In genomic region chr11:67295846-67296245, GRCh38 we compare ENCODE assay signal across 23 cellular contexts. TPM values are rescaled to one million over a fixed set of nuclear protein-coding genes. Genes with fewer than 3 reads are reported as not detected.
A peak's percentile ranks its signal among the peaks of the same experiment; 100 is the strongest.
DNase-seq lines count a peak whose midpoint lies in the region; ATAC-seq, FAIRE-seq and TF ChIP-seq lines count a peak whose summit lies in the region.
"Had no signal": no experiment of that assay in that cellular context is flagged by ENCODE, and none has a peak within 500 bp of the region (broad histone marks: within the 10 kb centered on the region; RNA-seq: fewer than 3 reads in every experiment).

No MANE protein-coding gene starts in this region.

- peaks cover 80% of the 10 kb centered on the region for H3K36me3 Mint-ChIP-seq in activated CD8-positive, alpha-beta memory T cell treated with anti-CD3 and anti-CD28 coated beads, Interleukin-2, amount 10 ng/mL, durations not matched to agents 7 days and 5 days
- peaks cover 6% of the 10 kb centered on the region for H3K36me3 Mint-ChIP-seq in T-helper 17 cell (ENCODE audit: low read depth)

- H3K9me3 ChIP-seq in T-helper 17 cell (ENCODE audit: control insufficient read depth, low read length, poor library complexity, severe bottlenecking) (peaks cover 6% of the 10 kb centered on the region), pancreas (no peaks in the 10 kb centered on the region)

- CTCF ChIA-PET in activated CD8-positive, alpha-beta memory T cell treated with anti-CD3 and anti-CD28 coated beads, Interleukin-2, amount 10 ng/mL, durations not matched to agents 7 days and 5 days (lab: Charles Lee): interaction anchor here (2.2 to 15.2 kb wide), 2 partner anchors 22 to 25 kb away, joined by 8 to 137 read pairs; partner anchors contain the start of gene GRK2

- H3K27ac ChIP-seq in pancreas: no peak overlapping the region
- H3K27ac ChIP-seq: SK-N-MC had no signal

- 83 to 97% methylated on average over 1 of the region's 1 CpG for WGBS in pancreas, 2 donors

- no peak for TF ChIP-seq CTCF in pancreas (IDR thresholded peaks at IDR 0.05)

- H3K36me3 ChIP-seq in pancreas: peaks cover 0 to 7% (median 0%) of the 10 kb centered on the region in 3 donors

- H3K27me3 Mint-ChIP-seq in activated CD8-positive, alpha-beta memory T cell treated with anti-CD3 and anti-CD28 coated beads, Interleukin-2, amount 10 ng/mL, durations not matched to agents 7 days and 5 days: no peaks in the 10 kb centered on the region
- no peaks in the 10 kb centered on the region for H3K27me3 Mint-ChIP-seq in T-helper 17 cell
- H3K27me3 Mint-ChIP-seq: T-cell had no signal

- no peak for ATAC-seq in activated CD8-positive, alpha-beta memory T cell treated with anti-CD3 and anti-CD28 coated beads, Interleukin-2, amount 10 ng/mL, durations not matched to agents 7 days and 5 days
- ATAC-seq in T-helper 17 cell (no peak), GM19328 (IDR thresholded peaks at IDR 0.05; ENCODE audit: unreplicated experiment) (no peak), pancreas (no peak)
- ATAC-seq: T-cell had no signal

- no peak overlapping the region for H3K4me3 Mint-ChIP-seq in activated CD8-positive, alpha-beta memory T cell treated with anti-CD3 and anti-CD28 coated beads, Interleukin-2, amount 10 ng/mL, durations not matched to agents 7 days and 5 days
- H3K4me3 Mint-ChIP-seq in T-helper 17 cell: no peak overlapping the region
- H3K4me3 Mint-ChIP-seq: CD14-positive monocyte, HFFc6 had no signal

- DNase-seq in activated CD8-positive, alpha-beta memory T cell treated with anti-CD3 and anti-CD28 coated beads, Interleukin-2, amount 10 ng/mL, durations not matched to agents 7 days and 5 days: no peak
- no peak for DNase-seq in activated CD8-positive, alpha-beta memory T cell treated with anti-CD3 and anti-CD28 coated beads, Interleukin-2, amount 50 U/mL, for 48 hours
- DNase-seq in HT-29 (ENCODE audit: low spot score) (peak; percentile 44), T-helper 17 cell (no peak), fibroblast of peridontal ligament (ENCODE audit: extremely low read depth) (peak; percentile 35), cerebellar cortex (ENCODE audit: low spot score) (no peak), pancreas (no peak)
- DNase-seq: Calu3, DMS79 treated with DMSO at 0.1 percent for 48 hours, GDM1, HFFc6, KBM-7, NCI-H2107, NCI-H446 treated with DMSO at 0.1 percent for 48 hours, Right ventricle myocardium superior, T-cell had no signal

- no peak overlapping the region for H3K4me3 ChIP-seq in pancreas
- H3K4me3 ChIP-seq: SK-N-MC had no signal

- H3K4me1 Mint-ChIP-seq in activated CD8-positive, alpha-beta memory T cell treated with anti-CD3 and anti-CD28 coated beads, Interleukin-2, amount 10 ng/mL, durations not matched to agents 7 days and 5 days: peaks cover 35% of the 10 kb centered on the region
- peaks cover 34% of the 10 kb centered on the region for H3K4me1 Mint-ChIP-seq in T-helper 17 cell

- peak overlapping the region; percentile 15 for H3K27ac Mint-ChIP-seq in activated CD8-positive, alpha-beta memory T cell treated with anti-CD3 and anti-CD28 coated beads, Interleukin-2, amount 10 ng/mL, durations not matched to agents 7 days and 5 days
- peak overlapping the region; percentile 27 for H3K27ac Mint-ChIP-seq in T-helper 17 cell
- H3K27ac Mint-ChIP-seq: HFFc6 had no signal

- H3K4me1 ChIP-seq in pancreas: no peaks in the 10 kb centered on the region

- H3K27me3 ChIP-seq in pancreas: no peaks in the 10 kb centered on the region

- peaks cover 8% of the 10 kb centered on the region for H3K9me3 Mint-ChIP-seq in activated CD8-positive, alpha-beta memory T cell treated with anti-CD3 and anti-CD28 coated beads, Interleukin-2, amount 10 ng/mL, durations not matched to agents 7 days and 5 days (ENCODE audit: low read depth)

- FAIRE-seq in pancreas (lab: Jason Lieb, UNC): no peak
- FAIRE-seq: GM12891, GM18507, H1, RCC 7860 had no signal

- intact Hi-C loops in pancreas (cut with DNase I): no loop called here

RNA-seq across cellular contexts. Expression of gene ANKRD13D, which starts 6.7 kb away (rescaled TPM):
- 100 to 1,000 TPM; 148 to 172 TPM for total RNA-seq in activated CD8-positive, alpha-beta memory T cell treated with anti-CD3 and anti-CD28 coated beads, Interleukin-2, amount 10 ng/mL, durations not matched to agents 7 days and 5 days
- 100 and 107 TPM in 2 replicates for total RNA-seq in HT-29 (2014; rRNA removed; shearing (Covaris generic))
- 100 to 1,000 TPM; 174 to 220 TPM for total RNA-seq in T-helper 17 cell
- 10 to 100 TPM in 5 of 6 donors, 1 to 10 TPM in 1; 9.8 to 31.3 (median 12.3) TPM for total RNA-seq in pancreas
- polyA plus RNA-seq in pancreas: 10 to 100 TPM; 60.0 to 60.7 TPM

RNA-seq across cellular contexts. Expression of gene SSH3, which starts 7.5 kb away (rescaled TPM):
- 10 to 100 TPM; 10.7 to 26.4 TPM for total RNA-seq in activated CD8-positive, alpha-beta memory T cell treated with anti-CD3 and anti-CD28 coated beads, Interleukin-2, amount 10 ng/mL, durations not matched to agents 7 days and 5 days
- total RNA-seq in HT-29 (2014; rRNA removed; shearing (Covaris generic)): 180 TPM in 2 replicates
- total RNA-seq in T-helper 17 cell (10 to 100 TPM; 12.8 to 17.8 TPM), pancreas (10 to 100 TPM; 15.2 to 29.1 (median 21.2) TPM)
- polyA plus RNA-seq in pancreas: 10 to 100 TPM; 29.0 to 29.2 TPM

RNA-seq across cellular contexts. Expression of gene GRK2, which starts 29.6 kb away (rescaled TPM):
- total RNA-seq in activated CD8-positive, alpha-beta memory T cell treated with anti-CD3 and anti-CD28 coated beads, Interleukin-2, amount 10 ng/mL, durations not matched to agents 7 days and 5 days: 100 to 1,000 TPM; 366 to 402 TPM
- 270 and 294 TPM in 2 replicates for total RNA-seq in HT-29 (2014; rRNA removed; shearing (Covaris generic))
- total RNA-seq in T-helper 17 cell (100 to 1,000 TPM; 264 to 276 TPM), pancreas (10 to 100 TPM; 19.1 to 31.9 (median 21.5) TPM)
- polyA plus RNA-seq in pancreas: 10 to 100 TPM; 52.8 to 60.6 TPM

RNA-seq across cellular contexts. Expression of gene POLD4, which starts 57.5 kb away (rescaled TPM):
- 10 to 100 TPM; 36.5 to 49.6 TPM for total RNA-seq in activated CD8-positive, alpha-beta memory T cell treated with anti-CD3 and anti-CD28 coated beads, Interleukin-2, amount 10 ng/mL, durations not matched to agents 7 days and 5 days
- total RNA-seq in HT-29 (2014; rRNA removed; shearing (Covaris generic)): 137 and 138 TPM in 2 replicates
- total RNA-seq in T-helper 17 cell: 10 to 100 TPM; 45.9 to 61.0 TPM
- 10 to 100 TPM; 35.0 to 50.8 (median 43.4) TPM for total RNA-seq in pancreas
- polyA plus RNA-seq in pancreas: 10 to 100 TPM; 80.6 to 99.3 TPM

Comparison
In these comparisons a context has a peak if more than half of its experiments do, and no peak if none do; other contexts are left out.
1. DNase-seq: peak in HT-29 (single experiment) and fibroblast of peridontal ligament (single experiment); none in activated CD8-positive, alpha-beta memory T cell treated with anti-CD3 and anti-CD28 coated beads, Interleukin-2, amount 10 ng/mL, durations not matched to agents 7 days and 5 days (single experiment), activated CD8-positive, alpha-beta memory T cell treated with anti-CD3 and anti-CD28 coated beads, Interleukin-2, amount 50 U/mL, for 48 hours (single experiment), T-helper 17 cell (0 of 3), cerebellar cortex (single experiment) and pancreas (0 of 6).